23 cellular contexts compared by ENCODE assay signal in the genomic region with DNA sequence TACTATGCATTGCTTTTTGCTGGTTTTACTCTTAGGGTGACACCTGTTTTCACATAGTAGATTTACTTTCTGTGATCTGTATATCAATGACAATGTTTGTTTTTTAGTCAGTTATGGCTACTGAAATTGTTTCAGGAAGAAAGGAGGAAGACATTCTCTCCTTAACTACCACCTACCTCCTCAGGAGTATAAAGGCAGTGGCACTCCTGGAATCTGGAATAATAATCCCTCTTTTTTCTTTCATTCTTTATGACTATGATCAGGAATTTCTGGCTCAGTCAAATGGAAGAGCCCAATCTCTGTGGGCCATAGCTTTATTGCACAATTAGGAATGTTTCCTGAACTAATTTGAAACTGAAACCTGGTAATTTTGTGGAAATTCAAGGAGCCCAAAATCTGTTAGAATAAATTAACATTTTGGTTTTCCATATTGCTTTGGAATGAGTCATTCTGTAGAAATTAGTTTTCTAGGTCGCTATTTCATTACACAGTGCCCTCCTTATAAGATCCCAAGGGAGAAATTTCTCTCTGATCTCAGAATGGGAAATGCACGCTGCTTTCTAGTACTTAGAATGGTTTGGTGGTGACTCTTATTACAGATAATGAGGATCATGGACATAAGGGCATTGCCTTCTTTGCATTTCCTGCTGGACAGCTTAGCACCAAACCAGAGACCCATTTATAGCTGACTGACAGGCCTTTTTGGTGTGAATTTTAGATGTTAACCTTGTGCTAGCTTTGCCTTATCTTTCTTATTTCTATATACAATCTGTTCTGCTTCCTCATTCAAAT.
"Had no signal": no experiment of that assay in that cellular context is flagged by ENCODE, and none has a peak within 500 bp of the region (broad histone marks: within the 10 kb centered on the region; RNA-seq: fewer than 3 reads in every experiment).

No MANE protein-coding gene starts in this region.

- H3K36me3 Mint-ChIP-seq: activated CD8-positive, alpha-beta memory T cell treated with anti-CD3 and anti-CD28 coated beads, Interleukin-2, amount 10 ng/mL, durations not matched to agents 7 days and 5 days; activated naive CD8-positive, alpha-beta T cell; natural killer cell treated with Interleukin-12 subunit alpha and Interleukin-12 subunit beta and Interleukin-15 and Interleukin-18, amount 100 ng/mL, for 72 hours had no signal

- H3K27ac ChIP-seq: body of pancreas, esophagus squamous epithelium, parathyroid adenoma, spleen, tibial artery, uterus had no signal

- ATAC-seq: activated CD8-positive, alpha-beta memory T cell treated with anti-CD3 and anti-CD28 coated beads, Interleukin-2, amount 10 ng/mL, durations not matched to agents 7 days and 5 days; body of pancreas; left colon; natural killer cell treated with Interleukin-12 subunit alpha and Interleukin-12 subunit beta and Interleukin-15 and Interleukin-18, amount 100 ng/mL, for 72 hours; sciatic nerve had no signal

- H3K36me3 ChIP-seq: esophagus squamous epithelium, spleen, tibial artery, uterus had no signal

- DNase-seq: activated CD4-positive, alpha-beta memory T cell treated with anti-CD3 and anti-CD28 coated beads, Interleukin-2, amount 10 ng/mL, durations not matched to agents 7 days and 5 days; activated CD4-positive, alpha-beta T cell treated with anti-CD3 and anti-CD28 coated beads for 48 hours; activated CD4-positive, CD25-positive, alpha-beta regulatory T cell; activated CD8-positive, alpha-beta memory T cell treated with anti-CD3 and anti-CD28 coated beads, Interleukin-2, amount 10 ng/mL, durations not matched to agents 7 days and 5 days; amygdala; body of pancreas; dermis blood vessel endothelial cell; effector memory CD4-positive, alpha-beta T cell; esophagus squamous epithelium; foreskin melanocyte; hypothalamus; islet precursor cell; left colon; spleen; stimulated activated naive CD4-positive, alpha-beta T cell treated with Interleukin-2 at 50 U/mL for 16 hours; substantia nigra; tibial artery; uterus had no signal

- H3K4me1 ChIP-seq: body of pancreas, esophagus squamous epithelium, parathyroid adenoma, spleen, tibial artery, uterus had no signal

- H2AFZ ChIP-seq: parathyroid adenoma had no signal

- H3K9ac ChIP-seq: parathyroid adenoma had no signal

- H3K4me1 Mint-ChIP-seq: activated CD4-positive, alpha-beta memory T cell treated with anti-CD3 and anti-CD28 coated beads, Interleukin-2, amount 10 ng/mL, durations not matched to agents 7 days and 5 days; activated CD8-positive, alpha-beta memory T cell treated with anti-CD3 and anti-CD28 coated beads, Interleukin-2, amount 10 ng/mL, durations not matched to agents 7 days and 5 days had no signal

- H3K27me3 Mint-ChIP-seq: activated CD4-positive, alpha-beta memory T cell treated with anti-CD3 and anti-CD28 coated beads, Interleukin-2, amount 10 ng/mL, durations not matched to agents 7 days and 5 days; activated CD8-positive, alpha-beta memory T cell treated with anti-CD3 and anti-CD28 coated beads, Interleukin-2, amount 10 ng/mL, durations not matched to agents 7 days and 5 days had no signal

- H3K27ac Mint-ChIP-seq: activated CD4-positive, alpha-beta memory T cell treated with anti-CD3 and anti-CD28 coated beads, Interleukin-2, amount 10 ng/mL, durations not matched to agents 7 days and 5 days; activated CD8-positive, alpha-beta memory T cell treated with anti-CD3 and anti-CD28 coated beads, Interleukin-2, amount 10 ng/mL, durations not matched to agents 7 days and 5 days; activated naive CD8-positive, alpha-beta T cell; natural killer cell treated with Interleukin-12 subunit alpha and Interleukin-12 subunit beta and Interleukin-15 and Interleukin-18, amount 100 ng/mL, for 72 hours had no signal

- H3K4me3 Mint-ChIP-seq: activated CD4-positive, alpha-beta memory T cell treated with anti-CD3 and anti-CD28 coated beads, Interleukin-2, amount 10 ng/mL, durations not matched to agents 7 days and 5 days; activated CD8-positive, alpha-beta memory T cell treated with anti-CD3 and anti-CD28 coated beads, Interleukin-2, amount 10 ng/mL, durations not matched to agents 7 days and 5 days; activated naive CD8-positive, alpha-beta T cell; natural killer cell treated with Interleukin-12 subunit alpha and Interleukin-12 subunit beta and Interleukin-15 and Interleukin-18, amount 100 ng/mL, for 72 hours had no signal

- H3K9me3 ChIP-seq: body of pancreas, esophagus squamous epithelium, spleen, tibial artery, uterus had no signal

- H3K9me3 Mint-ChIP-seq: activated CD4-positive, alpha-beta memory T cell treated with anti-CD3 and anti-CD28 coated beads, Interleukin-2, amount 10 ng/mL, durations not matched to agents 7 days and 5 days had no signal

- H3K27me3 ChIP-seq: body of pancreas, esophagus squamous epithelium, spleen, tibial artery, uterus had no signal

- H3K79me2 ChIP-seq: parathyroid adenoma had no signal

- H3K4me3 ChIP-seq: body of pancreas, esophagus squamous epithelium, lung, spleen, tibial artery, uterus had no signal
